8 cellular contexts compared by ENCODE assay signal in the genomic region with DNA sequence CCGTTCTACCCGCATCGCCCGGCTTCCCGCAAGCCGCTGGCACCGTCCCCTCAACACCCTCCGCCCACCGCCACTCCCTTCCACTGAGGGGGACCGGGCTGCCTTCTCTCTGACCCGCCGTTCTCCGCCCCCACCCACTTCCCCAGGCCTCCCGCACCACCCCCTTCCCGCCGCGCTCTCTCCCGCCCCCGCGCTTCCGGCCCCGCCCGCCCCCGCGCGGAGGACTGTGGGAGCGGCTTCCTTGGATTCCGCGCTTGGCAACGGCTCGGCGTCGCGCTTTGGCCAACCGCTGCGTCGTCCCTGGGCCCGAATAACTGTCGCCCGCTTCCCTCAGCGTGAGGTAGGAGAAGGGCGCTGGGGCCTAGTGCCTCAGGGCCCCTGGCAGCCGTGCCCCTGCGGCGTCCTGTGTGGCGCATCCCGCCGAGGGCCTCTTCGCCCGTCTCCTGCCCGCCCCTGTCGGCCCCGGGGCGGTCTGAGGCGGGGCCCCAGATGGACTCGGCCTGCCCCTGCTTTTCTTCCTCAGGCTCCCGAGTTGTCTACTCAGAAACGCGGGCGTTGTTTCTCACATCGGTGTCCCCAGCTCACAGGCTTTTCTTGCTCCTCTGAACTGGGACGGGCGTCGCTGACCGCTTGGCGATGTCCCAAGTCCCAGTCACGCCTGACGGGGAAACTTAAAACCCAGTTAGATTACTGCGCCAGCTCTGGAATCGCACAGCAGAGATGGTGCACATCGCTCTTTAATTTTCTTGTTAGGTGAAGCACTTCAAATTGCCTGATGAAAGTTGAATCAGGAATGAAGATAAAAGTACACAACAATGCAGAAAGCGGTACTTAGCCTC. TPM values are rescaled to one million over a fixed set of nuclear protein-coding genes. Genes with fewer than 3 reads are reported as not detected.
DNase-seq lines count a peak whose midpoint lies in the region; ATAC-seq and TF ChIP-seq lines count a peak whose summit lies in the region.

A gene with protein sequence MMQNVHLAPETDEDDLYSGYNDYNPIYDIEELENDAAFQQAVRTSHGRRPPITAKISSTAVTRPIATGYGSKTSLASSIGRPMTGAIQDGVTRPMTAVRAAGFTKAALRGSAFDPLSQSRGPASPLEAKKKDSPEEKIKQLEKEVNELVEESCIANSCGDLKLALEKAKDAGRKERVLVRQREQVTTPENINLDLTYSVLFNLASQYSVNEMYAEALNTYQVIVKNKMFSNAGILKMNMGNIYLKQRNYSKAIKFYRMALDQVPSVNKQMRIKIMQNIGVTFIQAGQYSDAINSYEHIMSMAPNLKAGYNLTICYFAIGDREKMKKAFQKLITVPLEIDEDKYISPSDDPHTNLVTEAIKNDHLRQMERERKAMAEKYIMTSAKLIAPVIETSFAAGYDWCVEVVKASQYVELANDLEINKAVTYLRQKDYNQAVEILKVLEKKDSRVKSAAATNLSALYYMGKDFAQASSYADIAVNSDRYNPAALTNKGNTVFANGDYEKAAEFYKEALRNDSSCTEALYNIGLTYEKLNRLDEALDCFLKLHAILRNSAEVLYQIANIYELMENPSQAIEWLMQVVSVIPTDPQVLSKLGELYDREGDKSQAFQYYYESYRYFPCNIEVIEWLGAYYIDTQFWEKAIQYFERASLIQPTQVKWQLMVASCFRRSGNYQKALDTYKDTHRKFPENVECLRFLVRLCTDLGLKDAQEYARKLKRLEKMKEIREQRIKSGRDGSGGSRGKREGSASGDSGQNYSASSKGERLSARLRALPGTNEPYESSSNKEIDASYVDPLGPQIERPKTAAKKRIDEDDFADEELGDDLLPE (plus strand): TSS at position 241 of the 839 bp plus-strand sequence. CDS start 7,229 bp downstream, outside the sequence.

- no peaks in the 10 kb centered on the region for H3K27me3 ChIP-seq in CD4-positive, CD25-positive, alpha-beta regulatory T cell (ENCODE audit: control insufficient read depth, insufficient read depth, low read length)
- H3K27me3 ChIP-seq in dorsolateral prefrontal cortex, result no peaks in the 10 kb centered on the region

- H3K27me3 Mint-ChIP-seq in CD4-positive, CD25-positive, alpha-beta regulatory T cell, result no peaks in the 10 kb centered on the region
- no peaks in the 10 kb centered on the region for H3K27me3 Mint-ChIP-seq in activated CD4-positive, alpha-beta memory T cell treated with anti-CD3 and anti-CD28 coated beads for 36 hours

- H3K27ac Mint-ChIP-seq in CD4-positive, CD25-positive, alpha-beta regulatory T cell, result peak within 1 kb of the TSS; percentile 83 to 94 (median 89)
- H3K27ac Mint-ChIP-seq in activated CD4-positive, alpha-beta memory T cell treated with anti-CD3 and anti-CD28 coated beads for 36 hours, result peak within 1 kb of the TSS; percentile 79

- no peaks in the 10 kb centered on the region for H3K36me3 ChIP-seq in CD4-positive, CD25-positive, alpha-beta regulatory T cell (ENCODE audit: control insufficient read depth, insufficient read depth, low read length)

- peak in 21 of 56 donors; percentile 4 to 38 (median 12) for TF ChIP-seq CTCF in dorsolateral prefrontal cortex (IDR thresholded peaks at IDR 0.05 in 54 of 56, conservative IDR thresholded peaks at IDR 0.05 in 2 of 56; ENCODE audit: low read depth in 1 of 56, partially characterized antibody in 56 of 56)
- no peak for TF ChIP-seq CTCF in lower leg skin (IDR thresholded peaks at IDR 0.05)

- no peak for TF ChIP-seq POLR2A in lower leg skin (IDR thresholded peaks at IDR 0.05)

- WGBS in lower leg skin, 2 donors, result 1% methylated on average over 49 to 66 of the region's 72 CpGs

- POLR2A ChIA-PET in activated CD4-positive, alpha-beta memory T cell treated with anti-CD3 and anti-CD28 coated beads for 36 hours (lab: Charles Lee), result no interaction called here

- ATAC-seq in CD4-positive, CD25-positive, alpha-beta regulatory T cell (ENCODE audit: low read depth in 2 of 2), result peak; percentile 84 to 89
- ATAC-seq in GM19397 (IDR thresholded peaks at IDR 0.05; ENCODE audit: unreplicated experiment), result peak; percentile 91
- peak; percentile 78 for ATAC-seq in HG03558 (IDR thresholded peaks at IDR 0.05; ENCODE audit: extremely low read depth, unreplicated experiment)

- CTCF ChIA-PET in activated CD4-positive, alpha-beta memory T cell treated with anti-CD3 and anti-CD28 coated beads for 36 hours (lab: Charles Lee), result interaction anchor here (1.2 kb wide), 1 partner anchor 145 kb away, joined by 4 read pairs; no protein-coding TSS in a partner anchor

- peak; percentile 77 to 91 (median 80) for DNase-seq in CD4-positive, CD25-positive, alpha-beta regulatory T cell
- peak; percentile 58 for DNase-seq in NCI-H774 (lab: John Stamatoyannopoulos, UW)
- DNase-seq in activated CD4-positive, alpha-beta memory T cell treated with anti-CD3 and anti-CD28 coated beads for 36 hours, result peak; percentile 88
- peak; percentile 78 to 94 (median 86) for DNase-seq in dorsolateral prefrontal cortex
- peak; percentile 80 to 97 for DNase-seq in lower leg skin (ENCODE audit: low spot score in 2 of 2)
- peak; percentile 73 for DNase-seq in stimulated activated CD4-positive, alpha-beta T cell treated with anti-CD3 and anti-CD28 coated beads, Interleukin-4, amount 100 ng/mL, for 24 hours

- H3K4me3 Mint-ChIP-seq in CD4-positive, CD25-positive, alpha-beta regulatory T cell, result peak within 1 kb of the TSS; percentile 84 to 95 (median 92)
- H3K4me3 Mint-ChIP-seq in activated CD4-positive, alpha-beta memory T cell treated with anti-CD3 and anti-CD28 coated beads for 36 hours, result peak within 1 kb of the TSS; percentile 84

- peaks cover 14% of the 10 kb centered on the region for H3K4me1 ChIP-seq in CD4-positive, CD25-positive, alpha-beta regulatory T cell (ENCODE audit: control insufficient read depth, insufficient read depth, low read length, poor library complexity, severe bottlenecking)

- intact Hi-C loops in activated CD4-positive, alpha-beta memory T cell treated with anti-CD3 and anti-CD28 coated beads for 36 hours (cut with micrococcal nuclease), result loop anchor here (2.0 to 5.0 kb wide), 3 partner anchors 40 to 206 kb away; a partner anchor contains a TSS
- intact Hi-C loops in dorsolateral prefrontal cortex (cut with DNase I) (loop anchor here (2.0 to 5.0 kb wide), 6 partner anchors 14 to 205 kb away; a partner anchor contains a TSS), lower leg skin (cut with DNase I; ENCODE audit: low total_unique reads) (no loop called here)

- H3K9me3 Mint-ChIP-seq in CD4-positive, CD25-positive, alpha-beta regulatory T cell, result peaks cover 0 to 5% (median 4%) of the 10 kb centered on the region in 7 donors
- peaks cover 23% of the 10 kb centered on the region for H3K9me3 Mint-ChIP-seq in activated CD4-positive, alpha-beta memory T cell treated with anti-CD3 and anti-CD28 coated beads for 36 hours

- H3K4me3 ChIP-seq in CD4-positive, CD25-positive, alpha-beta regulatory T cell (ENCODE audit: low read depth, low read length), result peak within 1 kb of the TSS; percentile 86
- H3K4me3 ChIP-seq in dorsolateral prefrontal cortex, result peak within 1 kb of the TSS; percentile 57 to 94 (median 82)
- peak within 1 kb of the TSS; percentile 50 for H3K4me3 ChIP-seq in lower leg skin (ENCODE audit: low read depth, poor library complexity, severe bottlenecking)

- H3K9me3 ChIP-seq in CD4-positive, CD25-positive, alpha-beta regulatory T cell (ENCODE audit: control insufficient read depth in 2 of 2, low read length in 2 of 2), result no peaks in the 10 kb centered on the region

- H3K36me3 Mint-ChIP-seq in CD4-positive, CD25-positive, alpha-beta regulatory T cell, result peaks cover 8% of the 10 kb centered on the region
- peaks cover 14% of the 10 kb centered on the region for H3K36me3 Mint-ChIP-seq in activated CD4-positive, alpha-beta memory T cell treated with anti-CD3 and anti-CD28 coated beads for 36 hours

- peak within 1 kb of the TSS; percentile 65 for H3K27ac ChIP-seq in CD4-positive, CD25-positive, alpha-beta regulatory T cell (ENCODE audit: insufficient read depth, low read length, poor library complexity, severe bottlenecking)
- peak within 1 kb of the TSS; percentile 90 to 99 (median 96) for H3K27ac ChIP-seq in dorsolateral prefrontal cortex

- peaks cover 0 to 29% (median 17%) of the 10 kb centered on the region in 4 donors for H3K4me1 Mint-ChIP-seq in CD4-positive, CD25-positive, alpha-beta regulatory T cell
- peaks cover 29% of the 10 kb centered on the region for H3K4me1 Mint-ChIP-seq in activated CD4-positive, alpha-beta memory T cell treated with anti-CD3 and anti-CD28 coated beads for 36 hours (ENCODE audit: low read depth)

RNA-seq across cellular contexts. Expression of the gene that starts here (rescaled TPM):
- total RNA-seq in CD4-positive, CD25-positive, alpha-beta regulatory T cell, result 7.1 TPM
- 1 to 10 TPM; 3.7 to 8.0 (median 5.8) TPM for polyA plus RNA-seq in CD4-positive, CD25-positive, alpha-beta regulatory T cell
- total RNA-seq in activated CD4-positive, alpha-beta memory T cell treated with anti-CD3 and anti-CD28 coated beads for 36 hours, result 1 to 10 TPM; 4.7 to 5.3 TPM
- total RNA-seq in dorsolateral prefrontal cortex (10 to 100 TPM; 12.3 to 33.2 (median 21.1) TPM), lower leg skin (1 to 10 TPM; 3.5 to 8.0 (median 6.9) TPM)

Comparison
In these comparisons a context has a peak if more than half of its experiments do, and no peak if none do; other contexts are left out.
1. Peak in every context shown above with its lines: DNase-seq, ATAC-seq, H3K4me3 ChIP-seq and H3K27ac ChIP-seq.